Comparison of ENCODE assay signal across 20 cellular contexts in genomic region chr17:79263191-79263590, GRCh38.
DNase-seq lines count a peak whose midpoint lies in the region; ATAC-seq lines count a peak whose summit lies in the region.
"Had no signal": no experiment of that assay in that cellular context is flagged by ENCODE, and none has a peak within 500 bp of the region (broad histone marks: within the 10 kb centered on the region; RNA-seq: fewer than 3 reads in every experiment).

No MANE protein-coding gene starts in this region.

- H3K4me1 ChIP-seq in BLaER1 (peaks cover 34% of the 10 kb centered on the region), neuronal stem cell (ENCODE audit: control insufficient read depth in 2 of 2, insufficient read depth in 1 of 2, low read depth in 1 of 2, low read length in 2 of 2) (peaks cover 0 to 5% of the 10 kb centered on the region in 2 donors)
- H3K4me1 ChIP-seq in BLaER1 treated with 17β-estradiol and CSF1 and Interleukin-3, amounts not matched to agents 10 nM and 100 nM: peaks cover 0 to 44% (median 29%) of the 10 kb centered on the region in 10 experiments; a peak in 16 of 20 replicates
- H3K4me1 ChIP-seq: BE2C had no signal

- peaks cover 22% of the 10 kb centered on the region for H4K20me1 ChIP-seq in BLaER1
- H4K20me1 ChIP-seq in BLaER1 treated with 17β-estradiol and CSF1 and Interleukin-3, amounts not matched to agents 10 nM and 100 nM: peaks cover 0 to 49% (median 7%) of the 10 kb centered on the region in 11 experiments; a peak in 12 of 22 replicates

- H3K4me2 ChIP-seq in BLaER1: peak overlapping the region; percentile 84
- H3K4me2 ChIP-seq in BLaER1 treated with 17β-estradiol and CSF1 and Interleukin-3, amounts not matched to agents 10 nM and 100 nM: peak overlapping the region in 8 of 11 experiments; percentile 66 to 93 (median 78); a peak in 14 of 22 replicates
- no peak overlapping the region for H3K4me2 ChIP-seq in neuronal stem cell (ENCODE audit: insufficient read depth, low read length, poor library complexity, severe bottlenecking)

- H3K79me1 ChIP-seq in neuronal stem cell (ENCODE audit: low read depth, low read length): no peaks in the 10 kb centered on the region

- H3K9ac ChIP-seq in BLaER1 (no peak overlapping the region), neuronal stem cell (ENCODE audit: low read depth, low read length, poor library complexity) (peak overlapping the region; percentile 4)
- no peak overlapping the region for H3K9ac ChIP-seq in BLaER1 treated with 17β-estradiol and CSF1 and Interleukin-3, amounts not matched to agents 10 nM and 100 nM

- no CpG with 5 or more reads among the region's 11 CpGs for WGBS in neuronal stem cell (ENCODE audit: extremely low coverage in 2 of 2, insufficient read length in 2 of 2, insufficient replicate concordance in 1 of 2), 2 donors

- H2BK12ac ChIP-seq in neuronal stem cell (ENCODE audit: low read length): no peak overlapping the region

- no peak for DNase-seq in neuronal stem cell (ENCODE audit: low spot score)
- DNase-seq in OCI-M2 (lab: John Stamatoyannopoulos, UW; ENCODE audit: unreplicated experiment): no peak
- DNase-seq: 8988T; ACHN; BE2C; CD4-positive, alpha-beta memory T cell; CD4-positive, CD25-positive, alpha-beta regulatory T cell; CD8-positive, alpha-beta memory T cell; COR-L47; DMS 273 treated with DMSO at 0.1 percent for 48 hours; DMS153; DMS53; DND-41; EL; GDM1 had no signal

- no peaks in the 10 kb centered on the region for H3K9me3 ChIP-seq in BLaER1
- no peaks in the 10 kb centered on the region for H3K9me3 ChIP-seq in BLaER1 treated with 17β-estradiol and CSF1 and Interleukin-3, amounts not matched to agents 10 nM and 100 nM (replicated peaks in 1 of 11)
- H3K9me3 ChIP-seq in neuronal stem cell (replicated peaks in 1 of 2; ENCODE audit: control insufficient read depth in 2 of 2, insufficient read depth in 1 of 2, low read depth in 1 of 2, low read length in 2 of 2): no peaks in the 10 kb centered on the region
- H3K9me3 ChIP-seq: BE2C had no signal

- no peak overlapping the region for H2BK120ac ChIP-seq in neuronal stem cell (ENCODE audit: low read depth, low read length)

- ATAC-seq in HG03025 (IDR thresholded peaks at IDR 0.05; ENCODE audit: low FRiP score, unreplicated experiment) (no peak), HG02852 (IDR thresholded peaks at IDR 0.05; ENCODE audit: unreplicated experiment) (no peak)
- ATAC-seq: GM12878 had no signal

- no peak overlapping the region for H4K8ac ChIP-seq in neuronal stem cell (ENCODE audit: low read depth, low read length)

- peak overlapping the region; percentile 34 for H3K23ac ChIP-seq in neuronal stem cell (ENCODE audit: low read depth, low read length, poor library complexity)

- H2AFZ ChIP-seq in neuronal stem cell (ENCODE audit: low read length): no peak overlapping the region

- H2BK5ac ChIP-seq in neuronal stem cell (ENCODE audit: low read length): peak overlapping the region; percentile 66

- H3K18ac ChIP-seq in neuronal stem cell (ENCODE audit: low read length): no peak overlapping the region

- peak overlapping the region; percentile 13; the same call in 1 of the 2 replicates for H3K27ac ChIP-seq in BLaER1
- H3K27ac ChIP-seq in BLaER1 treated with 17β-estradiol and CSF1 and Interleukin-3, amounts not matched to agents 10 nM and 100 nM: no peak overlapping the region
- H3K27ac ChIP-seq in neuronal stem cell (replicated peaks; ENCODE audit: low read length): no peak overlapping the region

- no peaks in the 10 kb centered on the region for H3K36me3 ChIP-seq in BLaER1
- H3K36me3 ChIP-seq in BLaER1 treated with 17β-estradiol and CSF1 and Interleukin-3, amounts not matched to agents 10 nM and 100 nM: no peaks in the 10 kb centered on the region
- no peaks in the 10 kb centered on the region for H3K36me3 ChIP-seq in neuronal stem cell (replicated peaks in 1 of 2; ENCODE audit: control insufficient read depth in 2 of 2, insufficient read depth in 2 of 2, low read length in 2 of 2)
- H3K36me3 ChIP-seq: BE2C had no signal

- H4K91ac ChIP-seq in neuronal stem cell (ENCODE audit: low read depth, low read length, poor library complexity): no peak overlapping the region

- no peak overlapping the region for H3K4ac ChIP-seq in neuronal stem cell (ENCODE audit: low read length)

- peak overlapping the region; percentile 93 for H2BK15ac ChIP-seq in neuronal stem cell (ENCODE audit: low read length)

- H3K4me3 ChIP-seq in BLaER1 (no peak overlapping the region), neuronal stem cell (ENCODE audit: low read length in 2 of 2) (no peak overlapping the region)
- H3K4me3 ChIP-seq in BLaER1 treated with 17β-estradiol and CSF1 and Interleukin-3, amounts not matched to agents 10 nM and 100 nM: no peak overlapping the region
- H3K4me3 ChIP-seq: GM12878 had no signal

- H3K27me3 ChIP-seq in BLaER1 (no peaks in the 10 kb centered on the region; the same call in 1 of the 2 replicates), neuronal stem cell (ENCODE audit: control insufficient read depth in 3 of 3, insufficient read depth in 3 of 3, low read depth in 1 of 3, low read length in 3 of 3) (peaks cover 0 to 71% (median 0%) of the 10 kb centered on the region in 3 experiments)
- H3K27me3 ChIP-seq in BLaER1 treated with 17β-estradiol and CSF1 and Interleukin-3, amounts not matched to agents 10 nM and 100 nM: peaks cover 0 to 27% (median 6%) of the 10 kb centered on the region in 11 experiments; a peak in 11 of 22 replicates

- peak overlapping the region; percentile 66 for H2AK5ac ChIP-seq in neuronal stem cell (ENCODE audit: low read depth, low read length)

- H3K14ac ChIP-seq in neuronal stem cell (ENCODE audit: low read length): no peak overlapping the region
